ENCODE assay signal across 8 cellular contexts in genomic region chr19:42401365-42402303, GRCh38. TPM values are rescaled to one million over a fixed set of nuclear protein-coding genes. Genes with fewer than 3 reads are reported as not detected.
DNase-seq lines count a peak whose midpoint lies in the region; ATAC-seq and TF ChIP-seq lines count a peak whose summit lies in the region.

No MANE protein-coding gene starts in this region.

- H2BK12ac ChIP-seq in mesenchymal stem cell (ENCODE audit: low read length in 2 of 2), result no peak overlapping the region

- no peaks in the 10 kb centered on the region for H3K9me2 ChIP-seq in GM23338 (ENCODE audit: insufficient read depth)

- peaks cover 16% of the 10 kb centered on the region; the same call in 1 of the 2 replicates for H3K27me3 ChIP-seq in GM23338 (ENCODE audit: insufficient read depth)
- H3K27me3 ChIP-seq in effector memory CD4-positive, alpha-beta T cell (replicated peaks; ENCODE audit: control insufficient read depth, insufficient read depth, low read length, poor library complexity, severe bottlenecking), result no peaks in the 10 kb centered on the region
- no peaks in the 10 kb centered on the region for H3K27me3 ChIP-seq in mesenchymal stem cell (ENCODE audit: control insufficient read depth in 1 of 2, insufficient read depth in 1 of 2, low read length in 2 of 2)

- H3K14ac ChIP-seq in mesenchymal stem cell (ENCODE audit: low read length in 2 of 2), result no peak overlapping the region

- peaks cover 21% of the 10 kb centered on the region for H3K79me1 ChIP-seq in mesenchymal stem cell (replicated peaks; ENCODE audit: low read length, poor library complexity, severe bottlenecking)

- DNase-seq in AG08395 (ENCODE audit: low spot score), result peak; percentile 81
- peak; percentile 96 for DNase-seq in GM23338 (ENCODE audit: low spot score)
- peak; percentile 72 for DNase-seq in NCI-H748 treated with DMSO at 0.1 percent for 48 hours (lab: John Stamatoyannopoulos, UW)
- peak; percentile 92 for DNase-seq in activated CD8-positive, alpha-beta memory T cell treated with anti-CD3 and anti-CD28 coated beads for 24 hours
- DNase-seq in effector memory CD4-positive, alpha-beta T cell, result peak; percentile 57 to 70 (median 58)
- DNase-seq in mesenchymal stem cell, result peak; percentile 76
- peak; percentile 42 to 64 (median 61) for DNase-seq in stimulated activated CD4-positive, alpha-beta T cell treated with anti-CD3 and anti-CD28 coated beads, TNF-alpha, amount 100 ng/mL, for 48 hours (ENCODE audit: low read depth in 3 of 3)

- H3F3A ChIP-seq in GM23338 (replicated peaks; ENCODE audit: low read depth), result peaks cover 12% of the 10 kb centered on the region

- no peak overlapping the region for H2AK5ac ChIP-seq in mesenchymal stem cell (ENCODE audit: low read length, severe bottlenecking)

- H3K4me3 ChIP-seq in GM23338 (peak overlapping the region; percentile 84), mesenchymal stem cell (ENCODE audit: insufficient read depth in 1 of 2, low read depth in 1 of 2, low read length in 2 of 2) (peak overlapping the region; percentile 70 to 79)
- peak overlapping the region; percentile 68 for H3K4me3 ChIP-seq in effector memory CD4-positive, alpha-beta T cell (ENCODE audit: insufficient read depth, low read depth, low read length, poor library complexity, severe bottlenecking)

- H3K36me3 ChIP-seq in GM23338 (ENCODE audit: insufficient read depth), result no peaks in the 10 kb centered on the region
- peaks cover 5% of the 10 kb centered on the region for H3K36me3 ChIP-seq in effector memory CD4-positive, alpha-beta T cell (ENCODE audit: control insufficient read depth, insufficient read depth, low read length)
- peaks cover 0 to 10% of the 10 kb centered on the region in 2 experiments for H3K36me3 ChIP-seq in mesenchymal stem cell (ENCODE audit: control insufficient read depth in 1 of 2, insufficient read depth in 2 of 2, low read depth in 1 of 2, low read length in 2 of 2)

- H4K91ac ChIP-seq in mesenchymal stem cell (ENCODE audit: low read length), result no peak overlapping the region

- H3K23ac ChIP-seq in mesenchymal stem cell (ENCODE audit: low read length in 2 of 2), result no peak overlapping the region

- H2BK15ac ChIP-seq in mesenchymal stem cell (ENCODE audit: low read depth, poor library complexity, severe bottlenecking), result no peak overlapping the region

- H3K36me3 Mint-ChIP-seq in GM23338 (ENCODE audit: low read depth), result peaks cover 32% of the 10 kb centered on the region

- peak overlapping the region; percentile 11 to 31 for H3K4ac ChIP-seq in mesenchymal stem cell (ENCODE audit: low read depth in 1 of 2, low read length in 2 of 2)

- H3K4me1 Mint-ChIP-seq in GM23338, result peaks cover 28% of the 10 kb centered on the region

- H3K9me3 ChIP-seq in effector memory CD4-positive, alpha-beta T cell (ENCODE audit: control insufficient read depth, low read length), result no peaks in the 10 kb centered on the region
- H3K9me3 ChIP-seq in mesenchymal stem cell (ENCODE audit: control insufficient read depth, low read length), result no peaks in the 10 kb centered on the region

- H3K4me1 ChIP-seq in GM23338 (ENCODE audit: insufficient read depth) (peaks cover 11% of the 10 kb centered on the region; the same call in 1 of the 2 replicates), mesenchymal stem cell (ENCODE audit: control insufficient read depth, insufficient read depth, low read depth, low read length) (peaks cover 27% of the 10 kb centered on the region)
- peaks cover 15% of the 10 kb centered on the region for H3K4me1 ChIP-seq in effector memory CD4-positive, alpha-beta T cell (ENCODE audit: control insufficient read depth, insufficient read depth, low read length, poor library complexity, severe bottlenecking)

- under 1% methylated on average over 62 of the region's 80 CpGs for WGBS in mesenchymal stem cell

- no peak overlapping the region for H2BK5ac ChIP-seq in mesenchymal stem cell (ENCODE audit: low read depth, low read length, poor library complexity, severe bottlenecking)

- H3K27ac Mint-ChIP-seq in GM23338, result peak overlapping the region; percentile 84

- H2AFZ ChIP-seq in GM23338 (peak overlapping the region; percentile 63), mesenchymal stem cell (ENCODE audit: low read depth, low read length) (peak overlapping the region; percentile 57)

- H4K8ac ChIP-seq in mesenchymal stem cell (ENCODE audit: low read length), result no peak overlapping the region

- peak overlapping the region; percentile 91 for H3K4me2 ChIP-seq in GM23338
- peak overlapping the region; percentile 93 for H3K4me2 ChIP-seq in mesenchymal stem cell (ENCODE audit: low read length, poor library complexity, severe bottlenecking)

- no peak overlapping the region for H2BK120ac ChIP-seq in mesenchymal stem cell (ENCODE audit: low read depth, low read length)

- ATAC-seq in GM23338, result peak; percentile 61
- no peak for ATAC-seq in GM18861 (IDR thresholded peaks at IDR 0.05; ENCODE audit: unreplicated experiment)

- TF ChIP-seq CTCF in GM23338 (conservative IDR thresholded peaks at IDR 0.05; ENCODE audit: low read depth in 2 of 2), result peak; percentile 84 to 89

- H3K9me3 Mint-ChIP-seq in GM23338, result peaks cover 3% of the 10 kb centered on the region; the same call in 2 of the 3 replicates

- H4K20me1 ChIP-seq in GM23338 (replicated peaks; ENCODE audit: insufficient read depth), result peaks cover 6% of the 10 kb centered on the region; the same call in 1 of the 2 replicates

- peak overlapping the region; percentile 78 for H3K9ac ChIP-seq in mesenchymal stem cell (ENCODE audit: low read length)

- H3K27ac ChIP-seq in GM23338 (ENCODE audit: low read depth), result no peak overlapping the region
- peak overlapping the region; percentile 58 for H3K27ac ChIP-seq in effector memory CD4-positive, alpha-beta T cell (ENCODE audit: insufficient read depth, low read length, poor library complexity, severe bottlenecking)
- H3K27ac ChIP-seq in mesenchymal stem cell (ENCODE audit: low read length, poor library complexity, severe bottlenecking), result no peak overlapping the region

- H3K27me3 Mint-ChIP-seq in GM23338 (ENCODE audit: insufficient read depth, low read depth, poor library complexity), result peaks cover 56% of the 10 kb centered on the region

- H3K18ac ChIP-seq in mesenchymal stem cell (ENCODE audit: low read depth in 1 of 2, low read length in 2 of 2), result peak overlapping the region in 1 of 2 experiments; percentile 22

- peak overlapping the region; percentile 89 for H3K4me3 Mint-ChIP-seq in GM23338

- peaks cover 7% of the 10 kb centered on the region; the same call in 1 of the 2 replicates for H3K79me2 ChIP-seq in GM23338 (replicated peaks; ENCODE audit: insufficient read depth)

TF ChIP-seq in GM23338, 12 proteins besides CTCF, POLR2A, EP300 and RAD21:
- TF ChIP-seq CREB1 (CRISPR knock-in tag; IDR thresholded peaks at IDR 0.05; ENCODE audit: low read depth) (peak; percentile 68), POLR2AphosphoS5 (IDR thresholded peaks at IDR 0.05; ENCODE audit: low read depth) (peak; percentile 79), NANOG (IDR thresholded peaks at IDR 0.05; ENCODE audit: borderline replicate concordance) (no peak)
TF ChIP-seq in GM23338: peak in this region for 2.

RNA-seq across cellular contexts. Expression of gene CNFN, which starts 11.5 kb away (rescaled TPM):
- total RNA-seq in GM23338 (2014; rRNA removed; shearing (Covaris generic)), result 6.7 TPM in 1 of 2 replicates, not detected in the other
- polyA plus RNA-seq in GM23338 (2016; fragmentation: Nextera tagmentation; extraction: Ambion mirVana), result 54.5 and 71.5 TPM in 2 replicates
- 2.6 TPM for polyA plus RNA-seq in mesenchymal stem cell (2013, experiment 1 of 2)
- polyA plus RNA-seq in mesenchymal stem cell (2013, experiment 2 of 2), result 3.9 TPM

RNA-seq across cellular contexts. Expression of gene LIPE, which starts 25.6 kb away (rescaled TPM):
- total RNA-seq in GM23338 (2014; rRNA removed; shearing (Covaris generic)), result 10.9 and 16.2 TPM in 2 replicates
- polyA plus RNA-seq in GM23338 (2016; fragmentation: Nextera tagmentation; extraction: Ambion mirVana), result 4.3 and 5.8 TPM in 2 replicates
- 1.6 TPM for polyA plus RNA-seq in mesenchymal stem cell (2013, experiment 1 of 2)
- 2.0 TPM for polyA plus RNA-seq in mesenchymal stem cell (2013, experiment 2 of 2)

RNA-seq across cellular contexts. Expression of gene CXCL17, which starts 41.1 kb away (rescaled TPM):
- total RNA-seq in GM23338 (2014; rRNA removed; shearing (Covaris generic)), result not detected in 2 replicates
- polyA plus RNA-seq in GM23338 (2016; fragmentation: Nextera tagmentation; extraction: Ambion mirVana), result 0.39 TPM in 1 of 2 replicates, not detected in the other
- polyA plus RNA-seq in mesenchymal stem cell (2013, experiment 1 of 2), result not detected
- polyA plus RNA-seq in mesenchymal stem cell (2013, experiment 2 of 2), result not detected
